ENCODE assay signal across 9 cellular contexts in genomic region chr22:48612077-48612995, GRCh38.
"Had no signal": no experiment of that assay in that cellular context is flagged by ENCODE, and none has a peak within 500 bp of the region (broad histone marks: within the 10 kb centered on the region; RNA-seq: fewer than 3 reads in every experiment).

No MANE protein-coding gene starts in this region.

- H3K27me3 Mint-ChIP-seq: IgD-negative memory B cell had no signal

- FAIRE-seq: HepG2, HTR-8/SVneo, K562 had no signal

- H3K4me3 Mint-ChIP-seq: IgD-negative memory B cell had no signal

- H3K4me1 Mint-ChIP-seq: IgD-negative memory B cell had no signal

- H3K9ac ChIP-seq: KMS-11 had no signal

- H3K27ac ChIP-seq: HL-60, KMS-11 had no signal

- H3K4me2 ChIP-seq: KMS-11 had no signal

- H3K4me3 ChIP-seq: K562 had no signal

- ATAC-seq: HepG2, K562 had no signal

- H3K27ac Mint-ChIP-seq: IgD-negative memory B cell had no signal

- DNase-seq: IMR-90, KBM-7, KG1 had no signal
